15 cellular contexts compared by ENCODE assay signal in genomic region chr10:28305551-28305950, GRCh38.
"Had no signal": no experiment of that assay in that cellular context is flagged by ENCODE, and none has a peak within 500 bp of the region (broad histone marks: within the 10 kb centered on the region; RNA-seq: fewer than 3 reads in every experiment).

No MANE protein-coding gene starts in this region.

- H3K27ac ChIP-seq: heart left ventricle, ovary, right atrium auricular region, stomach had no signal

- H3K4me3 ChIP-seq: heart left ventricle, ovary, right atrium auricular region, stomach had no signal

- FAIRE-seq: endometrium, frontal cortex, small intestine had no signal

- DNase-seq: effector memory CD4-positive, alpha-beta T cell; heart left ventricle; hippocampal formation; kidney glomerular epithelial cell; naive thymus-derived CD4-positive, alpha-beta T cell; nephron progenitor cell; ovary; small intestine; stimulated activated CD4-positive, alpha-beta T cell treated with anti-CD3 and anti-CD28 coated beads, Interleukin-12 subunit alpha, Interleukin-12 subunit beta, amount 100 ng/mL, for 4 hours; stimulated activated naive CD4-positive, alpha-beta T cell; stomach; trophoblast cell had no signal

- H3K9me3 ChIP-seq: heart left ventricle, ovary, right atrium auricular region, stomach had no signal

- H3K36me3 ChIP-seq: heart left ventricle, ovary, right atrium auricular region, stomach had no signal

- H3K27me3 ChIP-seq: ovary, right atrium auricular region had no signal
